In genomic region chr5:154995679-154996078, GRCh38 we compare ENCODE assay signal across 19 cellular contexts. TPM values are rescaled to one million over a fixed set of nuclear protein-coding genes. Genes with fewer than 3 reads are reported as not detected.
DNase-seq lines count a peak whose midpoint lies in the region; ATAC-seq and TF ChIP-seq lines count a peak whose summit lies in the region.
"Had no signal": no experiment of that assay in that cellular context is flagged by ENCODE, and none has a peak within 500 bp of the region (broad histone marks: within the 10 kb centered on the region; RNA-seq: fewer than 3 reads in every experiment).

No MANE protein-coding gene starts in this region.

- H3K27me3 ChIP-seq in DND-41 (ENCODE audit: insufficient read depth, low read length, poor library complexity) (no peaks in the 10 kb centered on the region), WERI-Rb-1 (ENCODE audit: insufficient read depth, low read depth, severe bottlenecking) (no peaks in the 10 kb centered on the region), breast epithelium (no peaks in the 10 kb centered on the region)
- H3K27me3 ChIP-seq: sigmoid colon had no signal

- in situ Hi-C loops in ACHN (cut with HindIII; ENCODE audit: low pct_ligation_motif_present, low pct_unique_long_range_greater_than_20kb, low sequenced_read_pairs): no loop called here

- intact Hi-C loops in breast epithelium (cut with DNase I; ENCODE audit: low total_unique reads): no loop called here

- H4K20me1 ChIP-seq in DND-41 (ENCODE audit: insufficient read depth, low read length): no peaks in the 10 kb centered on the region

- no peak overlapping the region for H3K9ac ChIP-seq in DND-41 (ENCODE audit: low read depth, low read length)

- peak; percentile 59; the same call in 2 of the 3 replicates for ATAC-seq in DND-41 (ENCODE audit: insufficient read depth, low read depth)
- ATAC-seq in HG03159 (IDR thresholded peaks at IDR 0.05; ENCODE audit: unreplicated experiment): no peak
- ATAC-seq: Right ventricle myocardium inferior had no signal

- no peak for TF ChIP-seq POLR2A in breast epithelium (IDR thresholded peaks at IDR 0.05)

- DNase-seq in DND-41 (peak; percentile 8), NAMALWA (ENCODE audit: low spot score) (peak; percentile 26), WERI-Rb-1 (peak; percentile 19), iPS-NIHi11 (ENCODE audit: low spot score) (peak; percentile 46), DMS53 treated with DMSO at 0.1 percent for 48 hours (lab: John Stamatoyannopoulos, UW; ENCODE audit: unreplicated experiment) (no peak), ACHN (no peak), breast epithelium (ENCODE audit: low spot score in 2 of 2) (no peak)
- DNase-seq: activated naive CD4-positive, alpha-beta T cell treated with anti-CD3 and anti-CD28 coated beads, Interleukin-2, amount 50 U/mL, for 16 hours; Calu3; NCI-H2081; NCI-H774; sigmoid colon; stimulated activated CD4-positive, alpha-beta T cell treated with anti-CD3 and anti-CD28 coated beads, Interleukin-1b, Interleukin-23, amount 100 ng/mL, for 48 hours; T1000 had no signal

- H3K4me1 ChIP-seq in DND-41 (ENCODE audit: insufficient read depth, low read length) (peaks cover 8% of the 10 kb centered on the region), breast epithelium (no peaks in the 10 kb centered on the region)
- H3K4me1 ChIP-seq: sigmoid colon had no signal

- no peak overlapping the region for H2AFZ ChIP-seq in DND-41 (ENCODE audit: low read depth, low read length)

- TF ChIP-seq CTCF in DND-41 (IDR thresholded peaks at IDR 0.05; ENCODE audit: borderline replicate concordance, extremely low read depth, low read length, poor library complexity, severe bottlenecking): peak; percentile 59
- peak; percentile 56 for TF ChIP-seq CTCF in WERI-Rb-1 (IDR thresholded peaks at IDR 0.05; ENCODE audit: low read depth, low read length)
- no peak for TF ChIP-seq CTCF in breast epithelium (IDR thresholded peaks at IDR 0.05)

- H3K4me3 ChIP-seq in DND-41 (ENCODE audit: low read depth in 1 of 2, low read length in 2 of 2) (no peak overlapping the region), WERI-Rb-1 (ENCODE audit: low read depth, low read length) (no peak overlapping the region), breast epithelium (no peak overlapping the region)
- H3K4me3 ChIP-seq: sigmoid colon had no signal

- no peak overlapping the region for H3K4me2 ChIP-seq in DND-41 (ENCODE audit: insufficient read depth, low read length)

- no peak overlapping the region for H3K27ac ChIP-seq in DND-41 (ENCODE audit: low read length)
- H3K27ac ChIP-seq in WERI-Rb-1: no peak overlapping the region
- no peak overlapping the region for H3K27ac ChIP-seq in breast epithelium
- H3K27ac ChIP-seq: sigmoid colon had no signal

- H3K36me3 ChIP-seq in DND-41 (ENCODE audit: insufficient read depth, low read length) (no peaks in the 10 kb centered on the region), WERI-Rb-1 (no peaks in the 10 kb centered on the region), breast epithelium (no peaks in the 10 kb centered on the region)
- H3K36me3 ChIP-seq: sigmoid colon had no signal

- H3K79me2 ChIP-seq in DND-41 (ENCODE audit: insufficient read depth, low read length): no peaks in the 10 kb centered on the region

- H3K9me3 ChIP-seq in DND-41 (ENCODE audit: insufficient read depth, low read length, severe bottlenecking) (no peaks in the 10 kb centered on the region), WERI-Rb-1 (ENCODE audit: severe bottlenecking) (no peaks in the 10 kb centered on the region), breast epithelium (no peaks in the 10 kb centered on the region)

RNA-seq across cellular contexts. Expression of gene KIF4B, which starts 17.9 kb away (rescaled TPM):
- total RNA-seq in breast epithelium: not detected
- total RNA-seq: Calu3, MCF 10A, mucosa of gallbladder, osteocyte, Right ventricle myocardium inferior had no signal

RNA-seq across cellular contexts. Expression of gene MRPL22, which starts 54.8 kb away (rescaled TPM):
- total RNA-seq in breast epithelium: 10 to 100 TPM; 12.1 to 23.4 (median 21.4) TPM

RNA-seq across cellular contexts. Expression of gene GEMIN5, which starts 57.7 kb away (rescaled TPM):
- total RNA-seq in breast epithelium: 10 to 100 TPM; 14.4 to 23.2 (median 19.3) TPM

Comparison
In these comparisons a context has a peak if more than half of its experiments do, and no peak if none do; other contexts are left out.
1. DNase-seq: peak in DND-41 (single experiment), NAMALWA (single experiment), WERI-Rb-1 (single experiment) and iPS-NIHi11 (single experiment); none in DMS53 treated with DMSO at 0.1 percent for 48 hours (single experiment), ACHN (single experiment) and breast epithelium (0 of 2).
2. CTCF ChIP-seq: peak in DND-41 (single experiment) and WERI-Rb-1 (single experiment); none in breast epithelium (0 of 3).